Comparison of ENCODE assay signal across 27 cellular contexts in genomic region chr15:57972801-57973311, GRCh38.
"Had no signal": no experiment of that assay in that cellular context is flagged by ENCODE, and none has a peak within 500 bp of the region (broad histone marks: within the 10 kb centered on the region; RNA-seq: fewer than 3 reads in every experiment).

No MANE protein-coding gene starts in this region.

- ATAC-seq: activated CD4-positive, alpha-beta T cell treated with anti-CD3 and anti-CD28 coated beads for 36 hours; activated naive CD4-positive, alpha-beta T cell treated with anti-CD3 and anti-CD28 coated beads, Interleukin-2, amount 50 U/mL, for 72 hours; activated T-helper 17 cell treated with anti-CD3 and anti-CD28 coated beads, Interleukin-2, amount 50 U/mL, for 72 hours; foreskin keratinocyte; left colon; naive thymus-derived CD8-positive, alpha-beta T cell; sciatic nerve; WTC11 had no signal

- H3K4me3 Mint-ChIP-seq: activated CD4-positive, alpha-beta T cell treated with anti-CD3 and anti-CD28 coated beads for 36 hours; activated T-cell treated with anti-CD3 and anti-CD28 coated beads, Interleukin-2, amount 50 U/mL, for 24 hours; activated T-helper 17 cell treated with anti-CD3 and anti-CD28 coated beads, Interleukin-2, amount 50 U/mL, for 72 hours; naive thymus-derived CD8-positive, alpha-beta T cell; neural progenitor cell; WTC11 had no signal

- H3K4me1 ChIP-seq: adrenal gland, ascending aorta, foreskin keratinocyte, upper lobe of left lung had no signal

- H3K9me3 Mint-ChIP-seq: activated naive CD4-positive, alpha-beta T cell treated with anti-CD3 and anti-CD28 coated beads, Interleukin-2, amount 50 U/mL, for 72 hours; activated T-cell treated with anti-CD3 and anti-CD28 coated beads, Interleukin-2, amount 50 U/mL, for 24 hours; activated T-helper 17 cell treated with anti-CD3 and anti-CD28 coated beads, Interleukin-2, amount 50 U/mL, for 72 hours; neural progenitor cell had no signal

- H3K27me3 ChIP-seq: adrenal gland, ascending aorta, brain microvascular endothelial cell, neural progenitor cell, upper lobe of left lung had no signal

- H3K4me3 ChIP-seq: adrenal gland, ascending aorta, neural progenitor cell, smooth muscle cell, thoracic aorta, upper lobe of left lung had no signal

- H3K36me3 Mint-ChIP-seq: activated naive CD4-positive, alpha-beta T cell treated with anti-CD3 and anti-CD28 coated beads, Interleukin-2, amount 50 U/mL, for 72 hours; naive thymus-derived CD8-positive, alpha-beta T cell; neural progenitor cell; WTC11 had no signal

- H3K27ac ChIP-seq: adrenal gland, ascending aorta, brain microvascular endothelial cell, foreskin keratinocyte, neural progenitor cell, thoracic aorta, upper lobe of left lung had no signal

- DNase-seq: activated CD4-positive, alpha-beta T cell treated with anti-CD3 and anti-CD28 coated beads for 36 hours; activated CD4-positive, alpha-beta T cell treated with anti-CD3 and anti-CD28 coated beads, Interleukin-2, amount 50 U/mL, for 4 hours; activated CD8-positive, alpha-beta memory T cell treated with anti-CD3 and anti-CD28 coated beads for 24 hours; activated CD8-positive, alpha-beta memory T cell treated with anti-CD3 and anti-CD28 coated beads, Interleukin-2, amount 50 U/mL, for 4 hours; activated T-cell treated with anti-CD3 and anti-CD28 coated beads, Interleukin-2, amount 50 U/mL, for 24 hours; adrenal gland; brain microvascular endothelial cell; central memory CD4-positive, alpha-beta T cell; dermis blood vessel endothelial cell; effector CD8-positive, alpha-beta T cell; erythroblast; foreskin keratinocyte; left colon; naive thymus-derived CD8-positive, alpha-beta T cell; posterior cingulate gyrus; stimulated activated CD4-positive, alpha-beta T cell treated with anti-CD3 and anti-CD28 coated beads, Interleukin-15, amount 100 ng/mL, for 24 hours; stimulated activated naive CD4-positive, alpha-beta T cell; T1000; upper lobe of left lung had no signal

- H3K27me3 Mint-ChIP-seq: activated T-helper 17 cell treated with anti-CD3 and anti-CD28 coated beads, Interleukin-2, amount 50 U/mL, for 72 hours had no signal

- H3K4me1 Mint-ChIP-seq: activated CD4-positive, alpha-beta T cell treated with anti-CD3 and anti-CD28 coated beads for 36 hours; activated T-helper 17 cell treated with anti-CD3 and anti-CD28 coated beads, Interleukin-2, amount 50 U/mL, for 72 hours; naive thymus-derived CD8-positive, alpha-beta T cell had no signal

- H3K9me3 ChIP-seq: adrenal gland, ascending aorta, thoracic aorta, upper lobe of left lung had no signal

- H3K27ac Mint-ChIP-seq: activated CD4-positive, alpha-beta T cell treated with anti-CD3 and anti-CD28 coated beads for 36 hours; activated naive CD4-positive, alpha-beta T cell treated with anti-CD3 and anti-CD28 coated beads, Interleukin-2, amount 50 U/mL, for 72 hours; activated T-cell treated with anti-CD3 and anti-CD28 coated beads, Interleukin-2, amount 50 U/mL, for 24 hours; activated T-helper 17 cell treated with anti-CD3 and anti-CD28 coated beads, Interleukin-2, amount 50 U/mL, for 72 hours; naive thymus-derived CD8-positive, alpha-beta T cell; neural progenitor cell; WTC11 had no signal
